ENCODE assay signal across 21 cellular contexts in the genomic region with DNA sequence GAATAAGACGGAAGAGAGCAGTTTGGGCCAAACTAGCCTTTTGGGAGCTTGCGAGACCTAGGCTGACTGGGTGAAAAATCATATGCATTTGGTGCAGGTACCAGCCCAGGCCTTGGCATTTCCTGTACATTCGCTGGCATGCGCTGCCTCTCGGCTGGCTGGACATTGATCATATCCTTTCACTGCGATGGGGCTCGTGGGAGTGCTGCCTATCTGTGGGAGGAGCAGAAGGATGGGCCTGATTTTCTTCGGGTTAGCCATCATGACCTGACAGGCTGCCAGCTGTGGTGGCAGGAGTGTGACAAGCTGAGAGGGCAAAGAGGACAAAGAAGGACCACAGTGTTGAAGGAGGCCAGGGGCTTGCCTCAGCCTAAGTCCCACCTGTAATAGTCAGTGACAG. TPM values are rescaled to one million over a fixed set of nuclear protein-coding genes. Genes with fewer than 3 reads are reported as not detected.
DNase-seq lines count a peak whose midpoint lies in the region; ATAC-seq and TF ChIP-seq lines count a peak whose summit lies in the region.
"Had no signal": no experiment of that assay in that cellular context is flagged by ENCODE, and none has a peak within 500 bp of the region (broad histone marks: within the 10 kb centered on the region; RNA-seq: fewer than 3 reads in every experiment).

No MANE protein-coding gene starts in this region.

- H2BK12ac ChIP-seq in H9 (ENCODE audit: insufficient read length, low read depth, low read length) = no peak overlapping the region

- no peak overlapping the region for H3K9ac ChIP-seq in H9 (ENCODE audit: extremely low read depth, insufficient read length, low read length)
- H3K9ac ChIP-seq in iPS-20b (ENCODE audit: low read depth, low read length) = no peak overlapping the region
- H3K9ac ChIP-seq: BLaER1 treated with 17β-estradiol and CSF1 and Interleukin-3, amounts not matched to agents 10 nM and 100 nM; GM23248 had no signal

- H3K4me3 ChIP-seq in coronary artery (no peak overlapping the region), iPS-20b (ENCODE audit: low read length) (no peak overlapping the region), suprapubic skin (no peak overlapping the region)
- H3K4me3 ChIP-seq: BLaER1 treated with 17β-estradiol and CSF1 and Interleukin-3, amounts not matched to agents 10 nM and 100 nM; GM23248 had no signal

- H2AK5ac ChIP-seq in H9 (ENCODE audit: insufficient read length, low read length) = no peak overlapping the region

- peaks cover 15% of the 10 kb centered on the region for H3K23me2 ChIP-seq in H9 (ENCODE audit: insufficient read length, low read depth, low read length, poor library complexity, severe bottlenecking)

- no peaks in the 10 kb centered on the region for H4K20me1 ChIP-seq in H9 (ENCODE audit: control insufficient read depth, insufficient read depth, insufficient read length)
- H4K20me1 ChIP-seq: BLaER1 treated with 17β-estradiol and CSF1 and Interleukin-3, amounts not matched to agents 10 nM and 100 nM had no signal

- H2BK5ac ChIP-seq in H9 (ENCODE audit: insufficient read length, low read length) = no peak overlapping the region

- no peak for TF ChIP-seq EP300 in suprapubic skin (IDR thresholded peaks at IDR 0.05)

- H3T11ph ChIP-seq in H9 (ENCODE audit: low read length) = no peak overlapping the region

- H3K27ac ChIP-seq in H9 (ENCODE audit: insufficient read length, low read depth, low read length) = no peak overlapping the region
- H3K27ac ChIP-seq in coronary artery = no peak overlapping the region
- H3K27ac ChIP-seq in iPS-20b (ENCODE audit: low read length) = peak overlapping the region; percentile 2
- H3K27ac ChIP-seq in suprapubic skin = peak overlapping the region; percentile 3
- H3K27ac ChIP-seq: BLaER1 treated with 17β-estradiol and CSF1 and Interleukin-3, amounts not matched to agents 10 nM and 100 nM; GM23248 had no signal

- H3K4me1 ChIP-seq in H9 (ENCODE audit: insufficient read depth, low read length) (peaks cover 22% of the 10 kb centered on the region; the same call in 1 of the 2 replicates), iPS-20b (ENCODE audit: insufficient read depth, low read length) (peaks cover 40% of the 10 kb centered on the region), suprapubic skin (peaks cover 22% of the 10 kb centered on the region)
- H3K4me1 ChIP-seq: BLaER1 treated with 17β-estradiol and CSF1 and Interleukin-3, amounts not matched to agents 10 nM and 100 nM had no signal

- H2BK20ac ChIP-seq in H9 (ENCODE audit: low read depth, low read length, poor library complexity, severe bottlenecking) = no peak overlapping the region

- H4K5ac ChIP-seq in H9 (ENCODE audit: insufficient read length, low read depth, low read length) = peak overlapping the region; percentile 4

- no peak overlapping the region for H4K8ac ChIP-seq in H9 (replicated peaks; ENCODE audit: insufficient read length, low read depth, low read length)

- H4K91ac ChIP-seq in H9 (ENCODE audit: insufficient read length, low read depth, low read length) = no peak overlapping the region

- no peak overlapping the region for H2AFZ ChIP-seq in H9 (ENCODE audit: low read length)
- H2AFZ ChIP-seq: GM23248 had no signal

- H3K9me3 ChIP-seq in H9 (ENCODE audit: control insufficient read depth, low read depth, low read length) (no peaks in the 10 kb centered on the region), iPS-20b (ENCODE audit: insufficient read depth, low read depth, low read length) (no peaks in the 10 kb centered on the region), suprapubic skin (no peaks in the 10 kb centered on the region)

- no peak for TF ChIP-seq POLR2A in suprapubic skin (IDR thresholded peaks at IDR 0.05)

- H3K79me2 ChIP-seq in H9 (ENCODE audit: insufficient read depth, low read length) = peaks cover 25% of the 10 kb centered on the region; the same call in 1 of the 2 replicates

- intact Hi-C loops in CD14-positive monocyte (cut with micrococcal nuclease) = no loop called here

- no peak overlapping the region for H3K4me2 ChIP-seq in H9 (ENCODE audit: insufficient read depth, insufficient read length, low read length)
- H3K4me2 ChIP-seq: BLaER1 treated with 17β-estradiol and CSF1 and Interleukin-3, amounts not matched to agents 10 nM and 100 nM had no signal

- H3K36me3 ChIP-seq in iPS-20b (ENCODE audit: insufficient read depth, low read depth, low read length) = 0 out of 2 replicates have a peak, but pooled peaks cover 3% of the 10 kb centered on the region
- no peaks in the 10 kb centered on the region for H3K36me3 ChIP-seq in suprapubic skin
- H3K36me3 ChIP-seq: BLaER1 treated with 17β-estradiol and CSF1 and Interleukin-3, amounts not matched to agents 10 nM and 100 nM had no signal

- no peak for ATAC-seq in GM19455 (IDR thresholded peaks at IDR 0.05; ENCODE audit: unreplicated experiment)
- ATAC-seq: HCT116 had no signal

- no peak overlapping the region for H3K4ac ChIP-seq in H9 (ENCODE audit: low read depth, low read length)

- H3K36me3 Mint-ChIP-seq in H9 (ENCODE audit: insufficient read depth in 1 of 3, low read depth in 3 of 3) (peaks cover 2 to 12% (median 5%) of the 10 kb centered on the region in 3 experiments; a peak in 6 of 7 replicates), CD14-positive monocyte (no peaks in the 10 kb centered on the region)
- H3K36me3 Mint-ChIP-seq: CD4-positive, CD25-positive, alpha-beta regulatory T cell; CD8-positive, alpha-beta memory T cell had no signal

- H3K27me3 Mint-ChIP-seq in H9 (ENCODE audit: low read depth) (no peaks in the 10 kb centered on the region; the same call in 1 of the 2 replicates), CD14-positive monocyte (ENCODE audit: low read depth in 3 of 3) (peaks cover 0 to 2% (median 1%) of the 10 kb centered on the region in 3 donors)

- TF ChIP-seq CTCF in H9 (conservative IDR thresholded peaks at IDR 0.05) (no peak), coronary artery (IDR thresholded peaks at IDR 0.05) (no peak), suprapubic skin (IDR thresholded peaks at IDR 0.05) (no peak), CD14-positive monocyte (IDR thresholded peaks at IDR 0.05) (no peak)

- H3K23ac ChIP-seq in H9 (ENCODE audit: insufficient read length, low read depth, low read length) = no peak overlapping the region

- no peak overlapping the region for H3K56ac ChIP-seq in H9 (ENCODE audit: insufficient read length, low read depth, low read length)

- peak overlapping the region; percentile 4 to 50 (median 49); a peak in 3 of 7 replicates for H3K27ac Mint-ChIP-seq in H9
- no peak overlapping the region for H3K27ac Mint-ChIP-seq in CD14-positive monocyte
- H3K27ac Mint-ChIP-seq: B cell; CD4-positive, CD25-positive, alpha-beta regulatory T cell; CD8-positive, alpha-beta memory T cell; HFFc6 had no signal

- H3K4me1 Mint-ChIP-seq in H9 (peaks cover 59 to 65% of the 10 kb centered on the region in 2 experiments), CD14-positive monocyte (no peaks in the 10 kb centered on the region)
- H3K4me1 Mint-ChIP-seq: B cell; CD4-positive, CD25-positive, alpha-beta regulatory T cell; CD8-positive, alpha-beta memory T cell had no signal

- no peak overlapping the region for H3K14ac ChIP-seq in H9 (ENCODE audit: insufficient read depth, low read length)

- H3K4me3 Mint-ChIP-seq in H9 (no peak overlapping the region), CD14-positive monocyte (no peak overlapping the region)
- H3K4me3 Mint-ChIP-seq: B cell; CD4-positive, CD25-positive, alpha-beta regulatory T cell; CD8-positive, alpha-beta memory T cell; HFFc6 had no signal

- H2BK15ac ChIP-seq in H9 (ENCODE audit: low read depth, low read length) = no peak overlapping the region

- no peaks in the 10 kb centered on the region for H3K79me1 ChIP-seq in H9 (ENCODE audit: insufficient read depth, low read depth, low read length, poor library complexity, severe bottlenecking)

- H3K27me3 ChIP-seq in H9 (ENCODE audit: insufficient read depth, low read length) = no peaks in the 10 kb centered on the region
- H3K27me3 ChIP-seq in iPS-20b (ENCODE audit: insufficient read depth, low read length) = no peaks in the 10 kb centered on the region
- no peaks in the 10 kb centered on the region for H3K27me3 ChIP-seq in suprapubic skin
- H3K27me3 ChIP-seq: BLaER1 treated with 17β-estradiol and CSF1 and Interleukin-3, amounts not matched to agents 10 nM and 100 nM had no signal

- no peak overlapping the region for H2BK120ac ChIP-seq in H9 (ENCODE audit: low read depth, low read length, poor library complexity, severe bottlenecking)

- H3K18ac ChIP-seq in H9 (ENCODE audit: insufficient read length, low read depth, low read length) = no peak overlapping the region

- no CpG with 5 or more reads among the region's 8 CpGs for WGBS in H9 (ENCODE audit: extremely low coverage, insufficient read length, low lambda C conversion rate)
- WGBS in suprapubic skin = 91% methylated on average over 8 of the region's 8 CpGs

- DNase-seq in H9 (no peak), coronary artery (ENCODE audit: low spot score) (peak; percentile 54), suprapubic skin (ENCODE audit: low spot score in 2 of 2) (no peak), CD14-positive monocyte (ENCODE audit: low spot score) (no peak), Ammon's horn (ENCODE audit: low spot score) (no peak), HK-2 (ENCODE audit: unreplicated experiment) (no peak)
- DNase-seq: 8988T; CD4-positive, CD25-positive, alpha-beta regulatory T cell; CD8-positive, alpha-beta memory T cell; COR-L47; DMS 273 treated with DMSO at 0.1 percent for 48 hours; DMS53; DND-41; EL; GM23248; HFFc6 had no signal

- no peaks in the 10 kb centered on the region for H3K9me3 Mint-ChIP-seq in H9
- peaks cover 0 to 5% (median 3%) of the 10 kb centered on the region in 7 donors for H3K9me3 Mint-ChIP-seq in CD14-positive monocyte
- H3K9me3 Mint-ChIP-seq: HFFc6 had no signal

RNA-seq across cellular contexts. Expression of a gene that starts 14.3 kb away (rescaled TPM):
- total RNA-seq in H9 (2021) (32.5 and 34.6 TPM in 2 replicates), suprapubic skin (10 to 100 TPM in 3 of 4 donors, 1 to 10 TPM in 1; 7.1 to 27.0 (median 14.2) TPM)
- polyA plus RNA-seq in CD14-positive monocyte = not detected
- total RNA-seq: CD4-positive, CD25-positive, alpha-beta regulatory T cell; CD8-positive, alpha-beta memory T cell had no signal
- polyA plus RNA-seq: CD4-positive, CD25-positive, alpha-beta regulatory T cell; CD8-positive, alpha-beta memory T cell had no signal

Comparison
In these comparisons a context has a peak if more than half of its experiments do, and no peak if none do; other contexts are left out.
1. H3K27ac ChIP-seq: peak in iPS-20b (single experiment) and suprapubic skin (single experiment); none in H9 (single experiment) and coronary artery (0 of 2).
2. H3K27ac Mint-ChIP-seq: peak in H9 (3 of 3); none in CD14-positive monocyte (0 of 7).